Comparison of ENCODE assay signal across 8 cellular contexts in genomic region chr2:85707304-85707703, GRCh38. TPM values are rescaled to one million over a fixed set of nuclear protein-coding genes. Genes with fewer than 3 reads are reported as not detected.
A peak's percentile ranks its signal among the peaks of the same experiment; 100 is the strongest.
DNase-seq lines count a peak whose midpoint lies in the region; TF ChIP-seq lines count a peak whose summit lies in the region.

No MANE protein-coding gene starts in this region.

- TF ChIP-seq CTCF in A673 (conservative IDR thresholded peaks at IDR 0.05; ENCODE audit: low read depth, low read length) (peak; percentile 94), GM12874 (IDR thresholded peaks at IDR 0.05; ENCODE audit: insufficient read depth, low read depth, low read length) (peak; percentile 63), nephron (IDR thresholded peaks at IDR 0.05; ENCODE audit: unreplicated experiment in 3 of 3) (peak; percentile 86 to 90 (median 88)), tibial artery (IDR thresholded peaks at IDR 0.05) (peak; percentile 81 to 83)

- H3K27ac Mint-ChIP-seq in activated CD4-positive, alpha-beta memory T cell treated with anti-CD3 and anti-CD28 coated beads, Interleukin-2, amount 10 ng/mL, durations not matched to agents 7 days and 5 days, result peak overlapping the region; percentile 86
- no peak overlapping the region for H3K27ac Mint-ChIP-seq in nephron

- peak; percentile 89 for DNase-seq in A673 (ENCODE audit: low spot score)
- DNase-seq in HK-2 (ENCODE audit: unreplicated experiment), result peak; percentile 53
- DNase-seq in NCI-H82 (lab: John Stamatoyannopoulos, UW), result peak; percentile 89
- DNase-seq in activated CD4-positive, alpha-beta memory T cell treated with anti-CD3 and anti-CD28 coated beads, Interleukin-2, amount 10 ng/mL, durations not matched to agents 7 days and 5 days, result peak; percentile 75
- peak; percentile 86 to 88 for DNase-seq in erythroblast (lab: John Stamatoyannopoulos, UW)
- peak; percentile 65 to 68 for DNase-seq in tibial artery

- CTCF ChIA-PET in A673 (lab: Charles Lee), result interaction anchor here (0.5 to 1.8 kb wide), 5 partner anchors 10 to 445 kb away, joined by 3 to 10 read pairs (median 4); no protein-coding TSS in a partner anchor
- CTCF ChIA-PET in activated CD4-positive, alpha-beta memory T cell treated with anti-CD3 and anti-CD28 coated beads, Interleukin-2, amount 10 ng/mL, durations not matched to agents 7 days and 5 days (lab: Charles Lee), result interaction anchor here (0.9 to 8.9 kb wide), 14 partner anchors 10 to 421 kb away, joined by 3 to 135 read pairs (median 6); partner anchors contain the start of genes GNLY and USP39

- peaks cover 80% of the 10 kb centered on the region for H3K4me1 Mint-ChIP-seq in activated CD4-positive, alpha-beta memory T cell treated with anti-CD3 and anti-CD28 coated beads, Interleukin-2, amount 10 ng/mL, durations not matched to agents 7 days and 5 days
- peaks cover 5% of the 10 kb centered on the region for H3K4me1 Mint-ChIP-seq in nephron

- H3K36me3 ChIP-seq in A673 (ENCODE audit: insufficient read depth, low read length, poor library complexity, severe bottlenecking) (no peaks in the 10 kb centered on the region), tibial artery (no peaks in the 10 kb centered on the region)

- H3K4me1 ChIP-seq in A673 (ENCODE audit: insufficient read depth, low read length, poor library complexity, severe bottlenecking) (peaks cover 22% of the 10 kb centered on the region), tibial artery (peaks cover 0 to 43% (median 19%) of the 10 kb centered on the region in 4 donors)

- intact Hi-C loops in A673 (cut with micrococcal nuclease; ENCODE audit: unreplicated experiment), result loop anchor here (1.0 to 2.0 kb wide), 2 partner anchors 29 to 70 kb away; no protein-coding TSS in a partner anchor
- intact Hi-C loops in tibial artery (cut with DNase I; ENCODE audit: low total_unique reads), result loop anchor here (5.0 kb wide), 1 partner anchor 70 kb away; no protein-coding TSS in a partner anchor

- H3K27me3 ChIP-seq in A673 (replicated peaks; ENCODE audit: insufficient read depth, low read depth, low read length, poor library complexity), result no peaks in the 10 kb centered on the region
- H3K27me3 ChIP-seq in tibial artery, result no peaks in the 10 kb centered on the region

- peaks cover 5% of the 10 kb centered on the region for H3K27me3 Mint-ChIP-seq in activated CD4-positive, alpha-beta memory T cell treated with anti-CD3 and anti-CD28 coated beads, Interleukin-2, amount 10 ng/mL, durations not matched to agents 7 days and 5 days
- peaks cover 35% of the 10 kb centered on the region for H3K27me3 Mint-ChIP-seq in nephron (ENCODE audit: low read depth)

- H3K9me3 ChIP-seq in A673 (ENCODE audit: low read depth, low read length, poor library complexity, severe bottlenecking) (no peaks in the 10 kb centered on the region), tibial artery (no peaks in the 10 kb centered on the region)

- H3K27ac ChIP-seq in A673 (ENCODE audit: low read depth, low read length, poor library complexity, severe bottlenecking) (no peak overlapping the region), tibial artery (no peak overlapping the region)

- POLR2A ChIA-PET in A673 (lab: Charles Lee; ENCODE audit: low non-redundant PET), result no interaction called here
- POLR2A ChIA-PET in activated CD4-positive, alpha-beta memory T cell treated with anti-CD3 and anti-CD28 coated beads, Interleukin-2, amount 10 ng/mL, durations not matched to agents 7 days and 5 days (lab: Charles Lee), result interaction anchor here (1.1 to 8.3 kb wide), 8 partner anchors 9 to 112 kb away, joined by 3 to 99 read pairs (median 4); partner anchors contain the start of gene RNF181

- no peaks in the 10 kb centered on the region for H3K9me3 Mint-ChIP-seq in activated CD4-positive, alpha-beta memory T cell treated with anti-CD3 and anti-CD28 coated beads, Interleukin-2, amount 10 ng/mL, durations not matched to agents 7 days and 5 days
- H3K9me3 Mint-ChIP-seq in nephron, result no peaks in the 10 kb centered on the region

- H3K4me3 ChIP-seq in A673 (ENCODE audit: low read depth, low read length, poor library complexity, severe bottlenecking) (no peak overlapping the region), tibial artery (no peak overlapping the region)

- H3K36me3 Mint-ChIP-seq in activated CD4-positive, alpha-beta memory T cell treated with anti-CD3 and anti-CD28 coated beads, Interleukin-2, amount 10 ng/mL, durations not matched to agents 7 days and 5 days (ENCODE audit: low read depth), result peaks cover 14% of the 10 kb centered on the region
- no peaks in the 10 kb centered on the region for H3K36me3 Mint-ChIP-seq in nephron (ENCODE audit: low read depth)

- no TSS peak for BruUV-seq in A673 (replicated peaks; lab: Mats Ljungman, UMichigan)

- TF ChIP-seq POLR2A in erythroblast (IDR thresholded peaks at IDR 0.05; ENCODE audit: low read length), result no peak

- no peak overlapping the region for H3K4me3 Mint-ChIP-seq in activated CD4-positive, alpha-beta memory T cell treated with anti-CD3 and anti-CD28 coated beads, Interleukin-2, amount 10 ng/mL, durations not matched to agents 7 days and 5 days
- H3K4me3 Mint-ChIP-seq in nephron, result no peak overlapping the region

RNA-seq across cellular contexts. Expression of gene GNLY, which starts 13.1 kb away (rescaled TPM):
- total RNA-seq in A673 (2021), result not detected in 2 replicates
- 100 to 1,000 TPM; 569 to 599 TPM for total RNA-seq in activated CD4-positive, alpha-beta memory T cell treated with anti-CD3 and anti-CD28 coated beads, Interleukin-2, amount 10 ng/mL, durations not matched to agents 7 days and 5 days

RNA-seq across cellular contexts. Expression of gene SFTPB, which starts 39.3 kb away (rescaled TPM):
- total RNA-seq in A673 (2021), result not detected in 2 replicates
- not detected for total RNA-seq in activated CD4-positive, alpha-beta memory T cell treated with anti-CD3 and anti-CD28 coated beads, Interleukin-2, amount 10 ng/mL, durations not matched to agents 7 days and 5 days

RNA-seq across cellular contexts. Expression of gene ATOH8, which starts 46.5 kb away (rescaled TPM):
- 4.3 and 4.6 TPM in 2 replicates for total RNA-seq in A673 (2021)
- under 1 TPM; 0.55 to 0.78 TPM for total RNA-seq in activated CD4-positive, alpha-beta memory T cell treated with anti-CD3 and anti-CD28 coated beads, Interleukin-2, amount 10 ng/mL, durations not matched to agents 7 days and 5 days

Comparison
In these comparisons a context has a peak if more than half of its experiments do, and no peak if none do; other contexts are left out.
1. RNA of gene GNLY, which starts 13.1 kb away (total RNA-seq): 569 to 599 TPM in activated CD4-positive, alpha-beta memory T cell treated with anti-CD3 and anti-CD28 coated beads, Interleukin-2, amount 10 ng/mL, durations not matched to agents 7 days and 5 days; not detected in A673; every median in the first group is over 100 times any median in the second.
2. Peak in every context shown above with its lines, with median percentiles within 50 percentile points of each other: DNase-seq and CTCF ChIP-seq.